In the genomic region with DNA sequence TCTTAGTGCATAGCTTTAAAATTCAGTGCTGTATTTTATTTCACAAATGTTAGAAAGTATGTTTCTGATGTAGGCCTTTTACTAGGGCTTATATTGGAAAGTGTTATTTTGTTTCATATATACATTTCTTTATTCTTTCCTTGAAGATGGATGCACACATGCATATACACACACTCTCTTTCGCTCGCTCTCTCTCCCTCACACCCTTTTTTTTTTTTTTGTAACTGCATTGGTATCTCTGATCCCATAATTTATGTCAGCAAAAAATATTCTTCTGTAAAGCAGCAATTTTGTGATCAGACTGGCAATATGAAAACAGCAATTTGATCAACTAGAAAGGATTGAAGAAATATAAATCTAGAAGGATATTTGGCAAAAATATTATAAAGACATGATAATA, we compare ENCODE assay signal across 11 cellular contexts. TPM values are rescaled to one million over a fixed set of nuclear protein-coding genes. Genes with fewer than 3 reads are reported as not detected.
DNase-seq lines count a peak whose midpoint lies in the region; ATAC-seq, FAIRE-seq and TF ChIP-seq lines count a peak whose summit lies in the region.
"Had no signal": no experiment of that assay in that cellular context is flagged by ENCODE, and none has a peak within 500 bp of the region (broad histone marks: within the 10 kb centered on the region; RNA-seq: fewer than 3 reads in every experiment).

No MANE protein-coding gene starts in this region.

- H2AFZ ChIP-seq in keratinocyte (ENCODE audit: control insufficient read depth, low read length), result no peak overlapping the region

- DNase-seq in A549 (ENCODE audit: low read depth in 1 of 2, low spot score in 1 of 2) (no peak), keratinocyte (ENCODE audit: low read depth, low spot score) (no peak), NCI-H2196 treated with DMSO at 0.1 percent for 48 hours (lab: John Stamatoyannopoulos, UW; ENCODE audit: unreplicated experiment) (no peak), cerebellum (ENCODE audit: low spot score) (no peak), NCI-H187 (lab: John Stamatoyannopoulos, UW) (no peak), NCI-H526 (lab: John Stamatoyannopoulos, UW) (no peak)
- DNase-seq in activated T-helper 2 cell treated with anti-CD3 and anti-CD28 coated beads, Interferon-gamma antibody, Interleukin-2, Interleukin-4, amounts not matched to agents 10 μg/mL and 5 μg/mL and 100 μg/mL, durations not matched to agents 14 hours and 24 hours and 36 hours (ENCODE audit: low spot score), result no peak
- DNase-seq: amniotic stem cell, DMS79 treated with DMSO at 0.1 percent for 48 hours, NCI-H1436 had no signal

- no peaks in the 10 kb centered on the region for H4K20me1 ChIP-seq in keratinocyte (ENCODE audit: control insufficient read depth, extremely low read depth, insufficient read depth, low read length)

- H3K36me3 ChIP-seq in keratinocyte (ENCODE audit: control insufficient read depth in 2 of 2, extremely low read depth in 1 of 2, insufficient read depth in 2 of 2, low read length in 2 of 2), result no peaks in the 10 kb centered on the region

- H3K36me3 Mint-ChIP-seq in activated T-helper 2 cell treated with anti-CD3 and anti-CD28 coated beads, Interferon-gamma antibody, Interleukin-2, Interleukin-4, amounts not matched to agents 10 μg/mL and 5 μg/mL and 100 μg/mL, durations not matched to agents 14 hours and 24 hours and 36 hours (ENCODE audit: low read depth), result no peaks in the 10 kb centered on the region

- H3K9me3 Mint-ChIP-seq in activated T-helper 2 cell treated with anti-CD3 and anti-CD28 coated beads, Interferon-gamma antibody, Interleukin-2, Interleukin-4, amounts not matched to agents 10 μg/mL and 5 μg/mL and 100 μg/mL, durations not matched to agents 14 hours and 24 hours and 36 hours, result no peaks in the 10 kb centered on the region

- ATAC-seq in A549, result no peak

- H3K9me3 ChIP-seq in A549 (no peaks in the 10 kb centered on the region), keratinocyte (ENCODE audit: control insufficient read depth, low read depth, low read length) (no peaks in the 10 kb centered on the region)

- H3K27me3 Mint-ChIP-seq in activated T-helper 2 cell treated with anti-CD3 and anti-CD28 coated beads, Interferon-gamma antibody, Interleukin-2, Interleukin-4, amounts not matched to agents 10 μg/mL and 5 μg/mL and 100 μg/mL, durations not matched to agents 14 hours and 24 hours and 36 hours (ENCODE audit: low read depth), result no peaks in the 10 kb centered on the region

- TF ChIP-seq EP300 in A549 (IDR thresholded peaks at IDR 0.05), result no peak

- H3K4me3 Mint-ChIP-seq in activated T-helper 2 cell treated with anti-CD3 and anti-CD28 coated beads, Interferon-gamma antibody, Interleukin-2, Interleukin-4, amounts not matched to agents 10 μg/mL and 5 μg/mL and 100 μg/mL, durations not matched to agents 14 hours and 24 hours and 36 hours (ENCODE audit: low read depth), result peak overlapping the region; percentile 100

- CTCF ChIA-PET in A549 (lab: Yijun Ruan, JAX), result interaction anchor here (1.3 kb wide), 1 partner anchor 486 kb away, joined by 3 read pairs; no protein-coding TSS in a partner anchor

- H3K4me2 ChIP-seq in A549, result peak overlapping the region; percentile 90
- peak overlapping the region; percentile 66 for H3K4me2 ChIP-seq in keratinocyte (ENCODE audit: control insufficient read depth, extremely low read depth, insufficient read depth, low read depth, low read length)

- 97% methylated on average over 2 of the region's 2 CpGs for WGBS in A549 (ENCODE audit: missing lambda C conversion rate)

- no peaks in the 10 kb centered on the region for H3K9me1 ChIP-seq in keratinocyte (ENCODE audit: control insufficient read depth, extremely low read depth, insufficient read depth, low read length)

- H3K4me1 Mint-ChIP-seq in activated T-helper 2 cell treated with anti-CD3 and anti-CD28 coated beads, Interferon-gamma antibody, Interleukin-2, Interleukin-4, amounts not matched to agents 10 μg/mL and 5 μg/mL and 100 μg/mL, durations not matched to agents 14 hours and 24 hours and 36 hours (ENCODE audit: low read depth), result peaks cover 49% of the 10 kb centered on the region

- H3K4me3 ChIP-seq in A549 (no peak overlapping the region; the same call in 2 of the 3 replicates), GM12875 (ENCODE audit: low read depth, low read length) (peak overlapping the region; percentile 8), keratinocyte (ENCODE audit: control insufficient read depth in 2 of 3, extremely low read depth in 1 of 3, insufficient read depth in 2 of 3, low read depth in 1 of 3, low read length in 3 of 3) (peak overlapping the region in 2 of 3 experiments; percentile 61 to 86)

- intact Hi-C loops in activated T-helper 2 cell treated with anti-CD3 and anti-CD28 coated beads, Interferon-gamma antibody, Interleukin-2, Interleukin-4, amounts not matched to agents 10 μg/mL and 5 μg/mL and 100 μg/mL, durations not matched to agents 14 hours and 24 hours and 36 hours (cut with micrococcal nuclease), result loop anchor here (5.0 to 10.0 kb wide), 4 partner anchors 181 to 1044 kb away; no protein-coding TSS in a partner anchor

- H3K27me3 ChIP-seq in keratinocyte (ENCODE audit: control insufficient read depth, extremely low read depth, insufficient read depth, low read length), result no peaks in the 10 kb centered on the region

- FAIRE-seq in A549 (lab: Jason Lieb, UNC) (no peak), keratinocyte (lab: Jason Lieb, UNC) (no peak)

- no peak overlapping the region for H3K9ac ChIP-seq in keratinocyte (ENCODE audit: control insufficient read depth, extremely low read depth, insufficient read depth, low read length)

- dilution Hi-C loops in keratinocyte (cut with MboI; ENCODE audit: extremely low pct_ligation_motif_present, low sequenced_read_pairs), result no loop called here

- peaks cover 68% of the 10 kb centered on the region for H3K79me2 ChIP-seq in keratinocyte (ENCODE audit: control insufficient read depth, insufficient read depth, low read length)

- H3K27ac Mint-ChIP-seq in activated T-helper 2 cell treated with anti-CD3 and anti-CD28 coated beads, Interferon-gamma antibody, Interleukin-2, Interleukin-4, amounts not matched to agents 10 μg/mL and 5 μg/mL and 100 μg/mL, durations not matched to agents 14 hours and 24 hours and 36 hours, result peak overlapping the region; percentile 83

- no peak for TF ChIP-seq RAD21 in A549 (conservative IDR thresholded peaks at IDR 0.05 in 1 of 2, IDR thresholded peaks at IDR 0.05 in 1 of 2)

- H3K27ac ChIP-seq in A549 (no peak overlapping the region), keratinocyte (ENCODE audit: control insufficient read depth, insufficient read depth, low read length) (no peak overlapping the region)

- no peak for TF ChIP-seq CTCF in A549 (IDR thresholded peaks at IDR 0.05)
- no peak for TF ChIP-seq CTCF in GM12875 (IDR thresholded peaks at IDR 0.05; ENCODE audit: borderline replicate concordance, insufficient read depth, low read depth, low read length)
- TF ChIP-seq CTCF in keratinocyte (optimal IDR thresholded peaks at IDR 0.05 in 1 of 3, IDR thresholded peaks at IDR 0.05 in 1 of 3, conservative IDR thresholded peaks at IDR 0.05 in 1 of 3; ENCODE audit: extremely low read depth in 1 of 3, insufficient read depth in 2 of 3, low read length in 3 of 3), result no peak

- POLR2A ChIA-PET in A549 (lab: Yijun Ruan, JAX), result no interaction called here

- H3K4me1 ChIP-seq in A549 (peaks cover 36% of the 10 kb centered on the region), keratinocyte (ENCODE audit: control insufficient read depth, extremely low read depth, insufficient read depth, low read length) (peaks cover 6% of the 10 kb centered on the region)

- no peak for TF ChIP-seq POLR2A in A549 (IDR thresholded peaks at IDR 0.05; ENCODE audit: low read length)

TF ChIP-seq in A549, 52 proteins besides CTCF, POLR2A, EP300 and RAD21:
- TF ChIP-seq BHLHE40 (IDR thresholded peaks at IDR 0.05; ENCODE audit: low read depth, low read length), result no peak

RNA-seq across cellular contexts. Expression of a gene that starts 2.0 kb away (rescaled TPM):
- 21.5 and 24.1 TPM in 2 replicates for polyA plus RNA-seq in A549 (2011; rRNA removed)
- polyA plus RNA-seq in A549 (2012; cell fraction: cytosol; rRNA removed), result 4.4 and 5.7 TPM in 2 replicates
- polyA plus RNA-seq in A549 (2012; cell fraction: nucleus; rRNA removed), result 3.6 and 4.5 TPM in 2 replicates
- 4.3 to 5.9 TPM (median 5.4 TPM) in 3 replicates for polyA plus RNA-seq in A549 (2017; fragmentation: RNase III; extraction: RNeasy Plus Mini Kit Qiagen cat#74134 plus additional on column Dnase treatment)
- polyA minus RNA-seq in A549 (2011; rRNA and poly(A)+ RNA removed), result 72.7 and 97.7 TPM in 2 replicates
- 25.0 and 28.0 TPM in 2 replicates for total RNA-seq in activated T-helper 2 cell treated with anti-CD3 and anti-CD28 coated beads, Interferon-gamma antibody, Interleukin-2, Interleukin-4, amounts not matched to agents 10 μg/mL and 5 μg/mL and 100 μg/mL, durations not matched to agents 14 hours and 24 hours and 36 hours
- 15.0 to 21.3 TPM (median 20.1 TPM) in 3 replicates for polyA plus RNA-seq in keratinocyte
- polyA plus RNA-seq in keratinocyte (2011; ENCODE audit: low read depth), result 6.9 TPM
- polyA plus RNA-seq in keratinocyte (2011; cell fraction: cytosol; rRNA removed), result 7.6 and 13.7 TPM in 2 replicates
- 17.5 and 23.3 TPM in 2 replicates for polyA plus RNA-seq in keratinocyte (2011; cell fraction: nucleus; rRNA removed)
- 8.6 and 10.6 TPM in 2 replicates for polyA plus RNA-seq in keratinocyte (2012; ENCODE audit: low replicate concordance)
- 45.5 to 54.8 TPM (median 54.6 TPM) in 3 replicates for polyA minus RNA-seq in keratinocyte
- 8.8 TPM for polyA minus RNA-seq in keratinocyte (2011; cell fraction: cytosol; rRNA and poly(A)+ RNA removed)
- 48.9 and 102 TPM in 2 replicates for polyA minus RNA-seq in keratinocyte (2011; cell fraction: nucleus; rRNA and poly(A)+ RNA removed)
- total RNA-seq in cerebellum, result 95.7 TPM

RNA-seq across cellular contexts. Expression of a gene that starts 2.3 kb away (rescaled TPM):
- polyA plus RNA-seq in A549 (2011; rRNA removed) (60.4 and 99.1 TPM in 2 replicates), A549 (2017; fragmentation: RNase III; extraction: RNeasy Plus Mini Kit Qiagen cat#74134 plus additional on column Dnase treatment) (35.5 to 38.5 TPM (median 38.2 TPM) in 3 replicates), keratinocyte (31.6 to 62.4 TPM (median 47.1 TPM) in 3 replicates)
- 15.2 and 16.0 TPM in 2 replicates for polyA plus RNA-seq in A549 (2012; cell fraction: cytosol; rRNA removed)
- polyA plus RNA-seq in A549 (2012; cell fraction: nucleus; rRNA removed), result 11.5 and 35.0 TPM in 2 replicates
- polyA minus RNA-seq in A549 (2011; rRNA and poly(A)+ RNA removed), result 26.9 and 31.5 TPM in 2 replicates
- total RNA-seq in activated T-helper 2 cell treated with anti-CD3 and anti-CD28 coated beads, Interferon-gamma antibody, Interleukin-2, Interleukin-4, amounts not matched to agents 10 μg/mL and 5 μg/mL and 100 μg/mL, durations not matched to agents 14 hours and 24 hours and 36 hours, result 25.4 and 31.2 TPM in 2 replicates
- 24.6 TPM for polyA plus RNA-seq in keratinocyte (2011; ENCODE audit: low read depth)
- 28.4 and 61.5 TPM in 2 replicates for polyA plus RNA-seq in keratinocyte (2011; cell fraction: cytosol; rRNA removed)
- polyA plus RNA-seq in keratinocyte (2011; cell fraction: nucleus; rRNA removed), result 35.7 and 61.5 TPM in 2 replicates
- polyA plus RNA-seq in keratinocyte (2012; ENCODE audit: low replicate concordance), result 30.8 and 32.7 TPM in 2 replicates
- polyA minus RNA-seq in keratinocyte, result 2.6 to 28.0 TPM (median 12.6 TPM) in 3 replicates
- 23.0 TPM for polyA minus RNA-seq in keratinocyte (2011; cell fraction: cytosol; rRNA and poly(A)+ RNA removed)
- 16.2 and 34.4 TPM in 2 replicates for polyA minus RNA-seq in keratinocyte (2011; cell fraction: nucleus; rRNA and poly(A)+ RNA removed)
- 94.3 TPM for total RNA-seq in cerebellum
